In genomic region chr3:102733811-102734574, GRCh38 we compare ENCODE assay signal across 19 cellular contexts.
DNase-seq lines count a peak whose midpoint lies in the region; ATAC-seq, FAIRE-seq and TF ChIP-seq lines count a peak whose summit lies in the region.
"Had no signal": no experiment of that assay in that cellular context is flagged by ENCODE, and none has a peak within 500 bp of the region (broad histone marks: within the 10 kb centered on the region; RNA-seq: fewer than 3 reads in every experiment).

No MANE protein-coding gene starts in this region.

- H3K27ac Mint-ChIP-seq in natural killer cell (no peak overlapping the region), nephron progenitor cell (no peak overlapping the region)
- H3K27ac Mint-ChIP-seq: activated naive CD4-positive, alpha-beta T cell treated with anti-CD3 and anti-CD28 coated beads, Interleukin-2, amount 50 U/mL, for 72 hours; immature natural killer cell; memory B cell had no signal

- H3K4me3 ChIP-seq in body of pancreas (no peak overlapping the region), left lung (no peak overlapping the region), right cardiac atrium (ENCODE audit: low read length) (no peak overlapping the region)
- H3K4me3 ChIP-seq: tibial nerve had no signal

- ATAC-seq in body of pancreas = peak; percentile 21
- ATAC-seq in left lung = peak; percentile 24
- no peak for ATAC-seq in natural killer cell
- ATAC-seq in right cardiac atrium = no peak
- ATAC-seq: activated naive CD4-positive, alpha-beta T cell treated with anti-CD3 and anti-CD28 coated beads, Interleukin-2, amount 50 U/mL, for 72 hours had no signal

- no peak overlapping the region for H3K27ac ChIP-seq in body of pancreas
- H3K27ac ChIP-seq in left lung = no peak overlapping the region
- no peak overlapping the region for H3K27ac ChIP-seq in right cardiac atrium (ENCODE audit: low read length)
- H3K27ac ChIP-seq: neutrophil had no signal

- DNase-seq in A172 (ENCODE audit: low spot score) (peak; percentile 11), HTR-8/SVneo (ENCODE audit: insufficient read length, low spot score) (peak; percentile 25), body of pancreas (no peak), left lung (no peak), natural killer cell (no peak), nephron progenitor cell (no peak), Ammon's horn (ENCODE audit: low spot score) (no peak), right cardiac atrium (no peak)
- DNase-seq: activated CD4-positive, alpha-beta T cell treated with anti-CD3 and anti-CD28 coated beads for 48 hours; activated T-cell treated with anti-CD3 and anti-CD28 coated beads, Interleukin-2, amount 50 U/mL, for 1 hour; immature natural killer cell; NCI-H1105; SIG-M5; T1000 had no signal

- no peaks in the 10 kb centered on the region for H3K27me3 Mint-ChIP-seq in natural killer cell (ENCODE audit: low read depth in 2 of 2)
- H3K27me3 Mint-ChIP-seq in nephron progenitor cell (ENCODE audit: low read depth, poor library complexity) = no peaks in the 10 kb centered on the region
- H3K27me3 Mint-ChIP-seq: memory B cell had no signal

- FAIRE-seq in HTR-8/SVneo (lab: Jason Lieb, UNC) = no peak
- FAIRE-seq: GM12891 had no signal

- H3K36me3 Mint-ChIP-seq in natural killer cell (no peaks in the 10 kb centered on the region), nephron progenitor cell (ENCODE audit: low read depth) (no peaks in the 10 kb centered on the region)
- H3K36me3 Mint-ChIP-seq: activated naive CD4-positive, alpha-beta T cell treated with anti-CD3 and anti-CD28 coated beads, Interleukin-2, amount 50 U/mL, for 72 hours; immature natural killer cell; memory B cell had no signal

- H3K4me1 ChIP-seq in body of pancreas = no peaks in the 10 kb centered on the region
- H3K4me1 ChIP-seq in left lung = peaks cover 0 to 3% of the 10 kb centered on the region in 2 donors
- H3K4me1 ChIP-seq in right cardiac atrium (ENCODE audit: control insufficient read depth, insufficient read depth, low read length) = peaks cover 4% of the 10 kb centered on the region

- no peaks in the 10 kb centered on the region for H3K9me3 ChIP-seq in body of pancreas
- no peaks in the 10 kb centered on the region for H3K9me3 ChIP-seq in left lung
- no peaks in the 10 kb centered on the region for H3K9me3 ChIP-seq in right cardiac atrium (ENCODE audit: control insufficient read depth, low read length)
- H3K9me3 ChIP-seq: neutrophil, tibial nerve had no signal

- H3K27me3 ChIP-seq in body of pancreas = no peaks in the 10 kb centered on the region
- no peaks in the 10 kb centered on the region for H3K27me3 ChIP-seq in left lung
- no peaks in the 10 kb centered on the region for H3K27me3 ChIP-seq in right cardiac atrium (ENCODE audit: control insufficient read depth, insufficient read depth)
- H3K27me3 ChIP-seq: neutrophil, tibial nerve had no signal

- TF ChIP-seq CTCF in body of pancreas (IDR thresholded peaks at IDR 0.05) (no peak), left lung (IDR thresholded peaks at IDR 0.05) (no peak), natural killer cell (IDR thresholded peaks at IDR 0.05) (no peak), nephron progenitor cell (IDR thresholded peaks at IDR 0.05) (no peak)

- H3K36me3 ChIP-seq in body of pancreas (replicated peaks in 1 of 2; ENCODE audit: insufficient read depth in 1 of 2, low read depth in 2 of 2) (no peaks in the 10 kb centered on the region), left lung (no peaks in the 10 kb centered on the region)
- H3K36me3 ChIP-seq: neutrophil, tibial nerve had no signal

- H3K4me3 Mint-ChIP-seq in natural killer cell (no peak overlapping the region), nephron progenitor cell (no peak overlapping the region)
- H3K4me3 Mint-ChIP-seq: immature natural killer cell, memory B cell had no signal

- H3K9me3 Mint-ChIP-seq in natural killer cell (no peaks in the 10 kb centered on the region), nephron progenitor cell (no peaks in the 10 kb centered on the region)
- H3K9me3 Mint-ChIP-seq: activated naive CD4-positive, alpha-beta T cell treated with anti-CD3 and anti-CD28 coated beads, Interleukin-2, amount 50 U/mL, for 72 hours; immature natural killer cell; memory B cell had no signal

- no peak for TF ChIP-seq POLR2A in body of pancreas (IDR thresholded peaks at IDR 0.05)

- WGBS in body of pancreas, 2 donors = 32 to 33% methylated on average over 5 of the region's 5 CpGs
- 40% methylated on average over 5 of the region's 5 CpGs for WGBS in right cardiac atrium

- intact Hi-C loops in body of pancreas (cut with DNase I) = no loop called here
- intact Hi-C loops in left lung (cut with DNase I) = no loop called here
- intact Hi-C loops in natural killer cell (cut with micrococcal nuclease) = no loop called here
- intact Hi-C loops in right cardiac atrium (cut with DNase I) = no loop called here

- H3K4me1 Mint-ChIP-seq in natural killer cell (no peaks in the 10 kb centered on the region), nephron progenitor cell (no peaks in the 10 kb centered on the region)
- H3K4me1 Mint-ChIP-seq: immature natural killer cell, memory B cell had no signal

Comparison
In these comparisons a context has a peak if more than half of its experiments do, and no peak if none do; other contexts are left out.
1. DNase-seq: peak in A172 (single experiment) and HTR-8/SVneo (single experiment); none in body of pancreas (0 of 4), left lung (0 of 2), natural killer cell (single experiment), nephron progenitor cell (single experiment), Ammon's horn (single experiment) and right cardiac atrium (0 of 3).
2. ATAC-seq: peak in body of pancreas (single experiment) and left lung (single experiment); none in natural killer cell (0 of 3) and right cardiac atrium (0 of 2).